8 cellular contexts compared by ENCODE assay signal in genomic region chr7:101218236-101219130, GRCh38. TPM values are rescaled to one million over a fixed set of nuclear protein-coding genes. Genes with fewer than 3 reads are reported as not detected.
A peak's percentile ranks its signal among the peaks of the same experiment; 100 is the strongest.
DNase-seq lines count a peak whose midpoint lies in the region; TF ChIP-seq lines count a peak whose summit lies in the region.

No MANE protein-coding gene starts in this region.

- H3K27ac Mint-ChIP-seq in mesothelial cell of epicardium, result peak overlapping the region; percentile 90

- no peaks in the 10 kb centered on the region for H3K27me3 ChIP-seq in HL-60 (ENCODE audit: insufficient read depth, poor library complexity, severe bottlenecking)
- no peaks in the 10 kb centered on the region for H3K27me3 ChIP-seq in breast epithelium

- H3K27me3 Mint-ChIP-seq in mesothelial cell of epicardium (ENCODE audit: low read depth), result no peaks in the 10 kb centered on the region

- peak; percentile 68 for DNase-seq in DMS 273 (lab: John Stamatoyannopoulos, UW; ENCODE audit: unreplicated experiment)
- no peak for DNase-seq in DMS 273 treated with DMSO at 0.1 percent for 48 hours (lab: John Stamatoyannopoulos, UW)
- no peak for DNase-seq in HL-60 (ENCODE audit: low read depth in 1 of 2, low spot score in 1 of 2)
- no peak for DNase-seq in breast epithelium (ENCODE audit: low spot score in 2 of 2)
- DNase-seq in mesothelial cell of epicardium (ENCODE audit: low spot score in 2 of 2, unreplicated experiment in 2 of 2), result no peak
- no peak for DNase-seq in NCI-H187 (lab: John Stamatoyannopoulos, UW)
- DNase-seq in NK-92 (lab: John Stamatoyannopoulos, UW; ENCODE audit: unreplicated experiment), result no peak
- no peak for DNase-seq in DMS153 (lab: John Stamatoyannopoulos, UW)

- peak overlapping the region; percentile 79 for H3K27ac ChIP-seq in HL-60 (replicated peaks)
- peak overlapping the region; percentile 89 to 91 for H3K27ac ChIP-seq in breast epithelium

- no peaks in the 10 kb centered on the region for H3K36me3 ChIP-seq in breast epithelium

- no peaks in the 10 kb centered on the region for H3K9me3 Mint-ChIP-seq in mesothelial cell of epicardium

- peaks cover 22% of the 10 kb centered on the region for H3K4me1 Mint-ChIP-seq in mesothelial cell of epicardium

- H3K4me1 ChIP-seq in breast epithelium, result peaks cover 0 to 6% of the 10 kb centered on the region in 2 donors

- no peaks in the 10 kb centered on the region for H3K9me3 ChIP-seq in breast epithelium

- H3K4me3 ChIP-seq in HL-60 (replicated peaks; ENCODE audit: insufficient read depth, low read length), result peak overlapping the region; percentile 94
- H3K4me3 ChIP-seq in breast epithelium, result peak overlapping the region; percentile 72 to 90 (median 84)

- peaks cover 15% of the 10 kb centered on the region for H3K36me3 Mint-ChIP-seq in mesothelial cell of epicardium

- TF ChIP-seq CTCF in HL-60 (IDR thresholded peaks at IDR 0.05; ENCODE audit: insufficient read depth, low read length) (no peak), breast epithelium (IDR thresholded peaks at IDR 0.05) (no peak), mesothelial cell of epicardium (IDR thresholded peaks at IDR 0.05; ENCODE audit: unreplicated experiment) (no peak)

- intact Hi-C loops in breast epithelium (cut with DNase I; ENCODE audit: low total_unique reads), result no loop called here

- TF ChIP-seq POLR2A in breast epithelium (IDR thresholded peaks at IDR 0.05), result no peak

- peak overlapping the region; percentile 95 for H3K4me3 Mint-ChIP-seq in mesothelial cell of epicardium

RNA-seq across cellular contexts. Expression of gene ZNHIT1, which starts 0.5 kb away (rescaled TPM):
- total RNA-seq in breast epithelium (100 to 1,000 TPM in 1 of 3 donors, 10 to 100 TPM in 2; 80.2 to 107 (median 91.4) TPM), mesothelial cell of epicardium (52.8 to 57.7 TPM (median 54.9 TPM) in 3 replicates)

RNA-seq across cellular contexts. Expression of gene PLOD3, which starts 1.1 kb away (rescaled TPM):
- total RNA-seq in breast epithelium, result 10 to 100 TPM; 23.9 to 46.2 (median 43.2) TPM
- 65.8 to 66.9 TPM (median 66.4 TPM) in 3 replicates for total RNA-seq in mesothelial cell of epicardium

RNA-seq across cellular contexts. Expression of gene MOGAT3, which starts 17.6 kb away (rescaled TPM):
- total RNA-seq in breast epithelium (1 to 10 TPM in 1 of 3 donors, not detected in 2; 2.6 TPM), mesothelial cell of epicardium (not detected in 3 replicates)

RNA-seq across cellular contexts. Expression of gene CLDN15, which starts 19.1 kb away (rescaled TPM):
- total RNA-seq in breast epithelium (10 to 100 TPM; 14.4 to 44.6 (median 17.1) TPM), mesothelial cell of epicardium (17.1 to 19.5 TPM (median 18.1 TPM) in 3 replicates)

RNA-seq across cellular contexts. Expression of gene FIS1, which starts 26.4 kb away (rescaled TPM):
- total RNA-seq in breast epithelium, result 100 to 1,000 TPM; 252 to 432 (median 278) TPM
- 134 to 139 TPM (median 137 TPM) in 3 replicates for total RNA-seq in mesothelial cell of epicardium
